ENCODE assay signal across 21 cellular contexts in genomic region chr2:182144039-182144779, GRCh38.
DNase-seq lines count a peak whose midpoint lies in the region; TF ChIP-seq lines count a peak whose summit lies in the region.
"Had no signal": no experiment of that assay in that cellular context is flagged by ENCODE, and none has a peak within 500 bp of the region (broad histone marks: within the 10 kb centered on the region; RNA-seq: fewer than 3 reads in every experiment).

No MANE protein-coding gene starts in this region.

- H3K27me3 ChIP-seq in Caco-2 (replicated peaks; ENCODE audit: control insufficient read depth, insufficient read depth, low read length): no peaks in the 10 kb centered on the region

- H3K36me3 Mint-ChIP-seq in Caco-2 (ENCODE audit: insufficient read depth, unreplicated experiment) (no peaks in the 10 kb centered on the region), glutamatergic neuron (ENCODE audit: unreplicated experiment) (no peaks in the 10 kb centered on the region)
- H3K36me3 Mint-ChIP-seq: activated naive CD8-positive, alpha-beta T cell; CD4-positive, CD25-positive, alpha-beta regulatory T cell had no signal

- intact Hi-C loops in Caco-2 (cut with micrococcal nuclease; ENCODE audit: unreplicated experiment): no loop called here

- no peaks in the 10 kb centered on the region for H3K36me3 ChIP-seq in Caco-2 (ENCODE audit: control insufficient read depth, insufficient read depth, low read length)
- H3K36me3 ChIP-seq: left ventricle myocardium inferior had no signal

- H3K4me3 Mint-ChIP-seq in Caco-2 (ENCODE audit: unreplicated experiment) (no peak overlapping the region), glutamatergic neuron (ENCODE audit: unreplicated experiment) (no peak overlapping the region)
- H3K4me3 Mint-ChIP-seq: activated naive CD8-positive, alpha-beta T cell; activated T-helper 1 cell treated with anti-CD3 and anti-CD28 coated beads, Interleukin-12 subunit alpha, Interleukin-12 subunit beta, Interleukin-2, Interleukin-4 antibody, amounts not matched to agents 30 ng/mL and 10 ng/mL and 1 ng/mL, durations not matched to agents 14 hours and 24 hours and 36 hours; CD4-positive, CD25-positive, alpha-beta regulatory T cell had no signal

- H3K4me1 ChIP-seq in Caco-2: peaks cover 15% of the 10 kb centered on the region

- TF ChIP-seq CTCF in Caco-2 (IDR thresholded peaks at IDR 0.05; ENCODE audit: insufficient read depth in 1 of 2, low read depth in 1 of 2, low read length in 1 of 2, severe bottlenecking in 1 of 2, unreplicated experiment in 1 of 2) (no peak), glutamatergic neuron (IDR thresholded peaks at IDR 0.05; ENCODE audit: partially characterized antibody, unreplicated experiment) (no peak)

- POLR2A ChIA-PET in Caco-2 (lab: Charles Lee): no interaction called here

- no peak overlapping the region for H3K4me3 ChIP-seq in Caco-2 (ENCODE audit: low read depth, low read length)
- H3K4me3 ChIP-seq: left ventricle myocardium inferior, SK-N-MC had no signal

- H3K27ac Mint-ChIP-seq in Caco-2 (ENCODE audit: unreplicated experiment): peak overlapping the region; percentile 32
- H3K27ac Mint-ChIP-seq in glutamatergic neuron (ENCODE audit: unreplicated experiment): no peak overlapping the region
- H3K27ac Mint-ChIP-seq: activated naive CD8-positive, alpha-beta T cell; activated T-helper 1 cell treated with anti-CD3 and anti-CD28 coated beads, Interleukin-12 subunit alpha, Interleukin-12 subunit beta, Interleukin-2, Interleukin-4 antibody, amounts not matched to agents 30 ng/mL and 10 ng/mL and 1 ng/mL, durations not matched to agents 14 hours and 24 hours and 36 hours; CD4-positive, CD25-positive, alpha-beta regulatory T cell had no signal

- no TSS peak for BruUV-seq in Caco-2 (replicated peaks; lab: Mats Ljungman, UMichigan)

- no peaks in the 10 kb centered on the region for H3K9me3 ChIP-seq in Caco-2
- H3K9me3 ChIP-seq: left ventricle myocardium inferior had no signal

- CTCF ChIA-PET in Caco-2 (lab: Charles Lee): no interaction called here

- no peaks in the 10 kb centered on the region for H3K9me3 Mint-ChIP-seq in Caco-2 (ENCODE audit: unreplicated experiment)
- H3K9me3 Mint-ChIP-seq in glutamatergic neuron (ENCODE audit: unreplicated experiment): no peaks in the 10 kb centered on the region
- H3K9me3 Mint-ChIP-seq: activated T-helper 1 cell treated with anti-CD3 and anti-CD28 coated beads, Interleukin-12 subunit alpha, Interleukin-12 subunit beta, Interleukin-2, Interleukin-4 antibody, amounts not matched to agents 30 ng/mL and 10 ng/mL and 1 ng/mL, durations not matched to agents 14 hours and 24 hours and 36 hours; CD4-positive, CD25-positive, alpha-beta regulatory T cell had no signal

- peaks cover 6% of the 10 kb centered on the region for H3K4me1 Mint-ChIP-seq in Caco-2 (ENCODE audit: low read depth, unreplicated experiment)
- H3K4me1 Mint-ChIP-seq in glutamatergic neuron (ENCODE audit: low read depth, unreplicated experiment): peaks cover 2% of the 10 kb centered on the region
- H3K4me1 Mint-ChIP-seq: CD4-positive, CD25-positive, alpha-beta regulatory T cell had no signal

- H3K27me3 Mint-ChIP-seq in Caco-2 (ENCODE audit: insufficient read depth, unreplicated experiment) (no peaks in the 10 kb centered on the region), glutamatergic neuron (ENCODE audit: unreplicated experiment) (no peaks in the 10 kb centered on the region)
- H3K27me3 Mint-ChIP-seq: activated naive CD8-positive, alpha-beta T cell; CD4-positive, CD25-positive, alpha-beta regulatory T cell had no signal

- DNase-seq in Caco-2 (no peak), M059J (ENCODE audit: low read depth) (peak; percentile 26), astrocyte of the hippocampus (ENCODE audit: low read depth, low spot score) (peak; percentile 16), myocyte (ENCODE audit: low read depth) (peak; percentile 33), GM03348 (ENCODE audit: low spot score) (no peak), glutamatergic neuron (no peak), COLO829 (ENCODE audit: low spot score) (no peak)
- no peak for DNase-seq in activated CD4-positive, alpha-beta T cell treated with anti-CD3 and anti-CD28 coated beads, Interleukin-2, amount 50 U/mL, for 48 hours
- DNase-seq: activated CD4-positive, alpha-beta T cell treated with anti-CD3 and anti-CD28 coated beads for 1 hour; CD4-positive, CD25-positive, alpha-beta regulatory T cell; DND-41; erythroblast; Karpas-422; NCI-H1048; NCI-H2107; NCI-H774; retina had no signal

Comparison
In these comparisons a context has a peak if more than half of its experiments do, and no peak if none do; other contexts are left out.
1. DNase-seq: peak in M059J (single experiment), astrocyte of the hippocampus (single experiment) and myocyte (single experiment); none in Caco-2 (0 of 2), GM03348 (single experiment), glutamatergic neuron (single experiment), COLO829 (single experiment) and activated CD4-positive, alpha-beta T cell treated with anti-CD3 and anti-CD28 coated beads, Interleukin-2, amount 50 U/mL, for 48 hours (0 of 2).